8 cellular contexts compared by ENCODE assay signal in genomic region chr1:25549273-25550154, GRCh38.
DNase-seq lines count a peak whose midpoint lies in the region; ATAC-seq and TF ChIP-seq lines count a peak whose summit lies in the region.

No MANE protein-coding gene starts in this region.

- DNase-seq in NCI-H748 (lab: John Stamatoyannopoulos, UW; ENCODE audit: unreplicated experiment) (peak; percentile 36), NCI-H748 treated with DMSO at 0.1 percent for 48 hours (lab: John Stamatoyannopoulos, UW) (no peak), RWPE2 (ENCODE audit: low spot score) (peak; percentile 80), activated gamma-delta T cell treated with Interleukin-2 at 50 U/mL for 16 hours (peak; percentile 71), middle frontal gyrus (ENCODE audit: extremely low spot score, low spot score) (no peak)
- peak; percentile 62 to 85 (median 72) for DNase-seq in stimulated activated CD4-positive, alpha-beta T cell treated with anti-CD3 and anti-CD28 coated beads, TNF-alpha, amount 100 ng/mL, for 48 hours (ENCODE audit: low read depth in 3 of 3)

- ATAC-seq in HG03196 (IDR thresholded peaks at IDR 0.05; ENCODE audit: unreplicated experiment), result peak; percentile 87
- peak; percentile 90 for ATAC-seq in RWPE2 (ENCODE audit: low read depth)

- H3K4me1 ChIP-seq in RWPE2 (ENCODE audit: insufficient read depth, poor library complexity, severe bottlenecking), result peaks cover 21% of the 10 kb centered on the region
- no peaks in the 10 kb centered on the region for H3K4me1 ChIP-seq in iPS-15b (ENCODE audit: control insufficient read depth, insufficient read depth, low read length)

- no peak overlapping the region for H3K4me3 ChIP-seq in RWPE2 (ENCODE audit: severe bottlenecking)
- H3K4me3 ChIP-seq in iPS-15b (ENCODE audit: low read depth, low read length), result no peak overlapping the region

- no peaks in the 10 kb centered on the region for H3K27me3 ChIP-seq in RWPE2 (ENCODE audit: insufficient read depth, poor library complexity, severe bottlenecking)
- H3K27me3 ChIP-seq in iPS-15b (ENCODE audit: control insufficient read depth, insufficient read depth, low read length), result peaks cover 4% of the 10 kb centered on the region

- no peak for TF ChIP-seq CTCF in RWPE2 (IDR thresholded peaks at IDR 0.05; ENCODE audit: poor library complexity, severe bottlenecking)

- H3K9me3 ChIP-seq in RWPE2 (ENCODE audit: severe bottlenecking) (no peaks in the 10 kb centered on the region), iPS-15b (ENCODE audit: control insufficient read depth, insufficient read depth, low read length) (no peaks in the 10 kb centered on the region)

- H3K36me3 ChIP-seq in RWPE2 (ENCODE audit: low read depth) (no peaks in the 10 kb centered on the region; the same call in 1 of the 2 replicates), iPS-15b (ENCODE audit: control insufficient read depth, insufficient read depth, low read length) (no peaks in the 10 kb centered on the region)

- H3K27ac ChIP-seq in RWPE2 (ENCODE audit: poor library complexity, severe bottlenecking), result peak overlapping the region; percentile 18

- H3K9ac ChIP-seq in iPS-15b (ENCODE audit: low read depth, low read length), result peak overlapping the region; percentile 26

Comparison
In these comparisons a context has a peak if more than half of its experiments do, and no peak if none do; other contexts are left out.
1. DNase-seq: peak in NCI-H748 (single experiment), RWPE2 (single experiment), activated gamma-delta T cell treated with Interleukin-2 at 50 U/mL for 16 hours (single experiment) and stimulated activated CD4-positive, alpha-beta T cell treated with anti-CD3 and anti-CD28 coated beads, TNF-alpha, amount 100 ng/mL, for 48 hours (3 of 3); none in NCI-H748 treated with DMSO at 0.1 percent for 48 hours (single experiment) and middle frontal gyrus (single experiment).